ENCODE assay signal across 9 cellular contexts in genomic region chr11:46122955-46123354, GRCh38. TPM values are rescaled to one million over a fixed set of nuclear protein-coding genes. Genes with fewer than 3 reads are reported as not detected.
DNase-seq lines count a peak whose midpoint lies in the region; ATAC-seq, FAIRE-seq and TF ChIP-seq lines count a peak whose summit lies in the region.
"Had no signal": no experiment of that assay in that cellular context is flagged by ENCODE, and none has a peak within 500 bp of the region (broad histone marks: within the 10 kb centered on the region; RNA-seq: fewer than 3 reads in every experiment).

No MANE protein-coding gene starts in this region.

- CTCF ChIA-PET in Caco-2 (lab: Charles Lee) (no interaction called here), IMR-90 (lab: Yijun Ruan, JAX) (no interaction called here)

- ATAC-seq in IMR-90 (ENCODE audit: low read depth) (no peak), pancreas (no peak), GM21786 (IDR thresholded peaks at IDR 0.05; ENCODE audit: unreplicated experiment) (no peak)

- H2AK5ac ChIP-seq in IMR-90 (ENCODE audit: low read depth, low read length) = no peak overlapping the region

- H3K56ac ChIP-seq in IMR-90 (ENCODE audit: extremely low read depth, insufficient read depth, low read length) = no peak overlapping the region

- no peak overlapping the region for H3K14ac ChIP-seq in IMR-90 (replicated peaks; ENCODE audit: low read depth, low read length)

- no peak for DNase-seq in Caco-2
- DNase-seq in IMR-90 = peak; percentile 53
- DNase-seq in bronchial epithelial cell (ENCODE audit: low read depth) = peak; percentile 31
- no peak for DNase-seq in neural crest cell (ENCODE audit: low read depth, low spot score)
- no peak for DNase-seq in pancreas
- no peak for DNase-seq in NCI-H1105 treated with DMSO at 0.1 percent for 48 hours (lab: John Stamatoyannopoulos, UW)
- DNase-seq in NCI-H774 (lab: John Stamatoyannopoulos, UW) = no peak
- DNase-seq: stimulated activated CD4-positive, alpha-beta T cell treated with anti-CD3 and anti-CD28 coated beads, Interleukin-12 subunit alpha, Interleukin-12 subunit beta, amount 100 ng/mL, for 4 hours had no signal

- no peak overlapping the region for H3K18ac ChIP-seq in IMR-90 (ENCODE audit: low read depth, low read length)

- no peak for TF ChIP-seq RAD21 in IMR-90 (IDR thresholded peaks at IDR 0.05; ENCODE audit: low read length)

- no peak overlapping the region for H3K4me2 ChIP-seq in IMR-90 (ENCODE audit: low read depth, low read length)

- 0 out of 2 replicates have a peak, but pooled peaks cover 2% of the 10 kb centered on the region for H3K9me1 ChIP-seq in IMR-90 (ENCODE audit: insufficient read depth, low read length)

- no peak overlapping the region for H4K5ac ChIP-seq in IMR-90 (ENCODE audit: low read depth, low read length)

- H2BK20ac ChIP-seq in IMR-90 (ENCODE audit: low read depth, low read length) = no peak overlapping the region

- H3K27me3 ChIP-seq in Caco-2 (replicated peaks; ENCODE audit: control insufficient read depth, insufficient read depth, low read length) (no peaks in the 10 kb centered on the region), IMR-90 (ENCODE audit: control insufficient read depth, insufficient read depth, low read length) (no peaks in the 10 kb centered on the region), bronchial epithelial cell (ENCODE audit: control insufficient read depth, insufficient read depth, low read length) (no peaks in the 10 kb centered on the region), pancreas (no peaks in the 10 kb centered on the region)

- peaks cover 22% of the 10 kb centered on the region for H3K4me1 Mint-ChIP-seq in Caco-2 (ENCODE audit: low read depth, unreplicated experiment)
- H3K4me1 Mint-ChIP-seq in neural crest cell = peaks cover 30% of the 10 kb centered on the region

- no peak for TF ChIP-seq POLR2A in IMR-90 (IDR thresholded peaks at IDR 0.05; ENCODE audit: low read depth, low read length)

- H3K9me3 Mint-ChIP-seq in Caco-2 (ENCODE audit: unreplicated experiment) (no peaks in the 10 kb centered on the region), neural crest cell (no peaks in the 10 kb centered on the region)

- no CpG with 5 or more reads among the region's 4 CpGs for WGBS in IMR-90 (ENCODE audit: extremely low coverage in 2 of 2, insufficient read length in 1 of 2), 2 experiments
- 34 to 40% methylated on average over 4 of the region's 4 CpGs for WGBS in pancreas, 2 donors

- H3K36me3 Mint-ChIP-seq in Caco-2 (ENCODE audit: insufficient read depth, unreplicated experiment) (peaks cover 17% of the 10 kb centered on the region), neural crest cell (ENCODE audit: low read depth) (peaks cover 3% of the 10 kb centered on the region)

- dilution Hi-C loops in IMR-90 (cut with HindIII; ENCODE audit: low sequenced_read_pairs, unreplicated experiment) = no loop called here

- H4K91ac ChIP-seq in IMR-90 (ENCODE audit: insufficient read depth, low read depth, low read length) = no peak overlapping the region

- H3K9me3 ChIP-seq in Caco-2 (no peaks in the 10 kb centered on the region), IMR-90 (ENCODE audit: control insufficient read depth, insufficient read depth, low read length) (no peaks in the 10 kb centered on the region), pancreas (no peaks in the 10 kb centered on the region)

- H3K27ac Mint-ChIP-seq in Caco-2 (ENCODE audit: unreplicated experiment) (peak overlapping the region; percentile 53), neural crest cell (ENCODE audit: unreplicated experiment) (no peak overlapping the region)

- BruUV-seq in Caco-2 (replicated peaks; lab: Mats Ljungman, UMichigan) = TSS peak; percentile 45
- no TSS peak for BruUV-seq in IMR-90 (replicated peaks; lab: Mats Ljungman, UMichigan)

- peaks cover 5% of the 10 kb centered on the region; the same call in 1 of the 2 replicates for H4K20me1 ChIP-seq in IMR-90 (ENCODE audit: insufficient read depth, low read length)

- intact Hi-C loops in Caco-2 (cut with micrococcal nuclease; ENCODE audit: unreplicated experiment) (loop anchor here (5.0 to 10.0 kb wide), 2 partner anchors 114 to 192 kb away; no protein-coding TSS in a partner anchor), IMR-90 (cut with micrococcal nuclease) (loop anchor here (5.0 kb wide), 1 partner anchor 184 kb away; no protein-coding TSS in a partner anchor), pancreas (cut with DNase I) (no loop called here)

- no peak overlapping the region for H2BK5ac ChIP-seq in IMR-90 (ENCODE audit: low read depth, low read length, poor library complexity, severe bottlenecking)

- POLR2A ChIA-PET in Caco-2 (lab: Charles Lee) = no interaction called here
- POLR2A ChIA-PET in IMR-90 (lab: Charles Lee; ENCODE audit: unreplicated experiment) = interaction anchor here (0.6 to 0.7 kb wide), 2 partner anchors 57 to 174 kb away, joined by 9 to 14 read pairs; no protein-coding TSS in a partner anchor

- H2BK120ac ChIP-seq in IMR-90 (ENCODE audit: low read depth, low read length) = no peak overlapping the region

- TF ChIP-seq CTCF in Caco-2 (IDR thresholded peaks at IDR 0.05; ENCODE audit: insufficient read depth in 1 of 2, low read depth in 1 of 2, low read length in 1 of 2, severe bottlenecking in 1 of 2, unreplicated experiment in 1 of 2) (no peak), IMR-90 (conservative IDR thresholded peaks at IDR 0.05; ENCODE audit: low read depth, low read length) (no peak), bronchial epithelial cell (IDR thresholded peaks at IDR 0.05; ENCODE audit: insufficient read depth, low read length, severe bottlenecking) (no peak), neural crest cell (conservative IDR thresholded peaks at IDR 0.05) (no peak), pancreas (IDR thresholded peaks at IDR 0.05) (no peak)

- no peak overlapping the region for H4K8ac ChIP-seq in IMR-90 (ENCODE audit: low read depth in 2 of 2, low read length in 2 of 2)

- in situ Hi-C loops in IMR-90 (cut with MboI; ENCODE audit: low sequenced_read_pairs) = loop anchor here (25.0 kb wide), 1 partner anchor 189 kb away; no protein-coding TSS in a partner anchor

- no peak overlapping the region for H2BK15ac ChIP-seq in IMR-90 (ENCODE audit: low read depth, low read length)

- H2AK9ac ChIP-seq in IMR-90 (replicated peaks; ENCODE audit: low read depth, low read length, poor library complexity) = no peak overlapping the region

- no peak overlapping the region for H3K4ac ChIP-seq in IMR-90 (ENCODE audit: low read depth, low read length)

- H3K9ac ChIP-seq in IMR-90 (ENCODE audit: low read depth, low read length) = no peak overlapping the region

- peaks cover 14% of the 10 kb centered on the region for H3K4me1 ChIP-seq in Caco-2
- no peaks in the 10 kb centered on the region for H3K4me1 ChIP-seq in IMR-90 (ENCODE audit: control insufficient read depth, insufficient read depth, low read length)
- peaks cover 0 to 11% (median 8%) of the 10 kb centered on the region in 3 donors for H3K4me1 ChIP-seq in pancreas

- 0 out of 2 replicates have a peak overlapping the region, but pooled peaks have one; percentile 32 for H3K23ac ChIP-seq in IMR-90 (ENCODE audit: low read depth, low read length)

- H3K36me3 ChIP-seq in Caco-2 (ENCODE audit: control insufficient read depth, insufficient read depth, low read length) = no peaks in the 10 kb centered on the region
- no peaks in the 10 kb centered on the region for H3K36me3 ChIP-seq in IMR-90 (ENCODE audit: control insufficient read depth, insufficient read depth, low read length)
- no peaks in the 10 kb centered on the region for H3K36me3 ChIP-seq in bronchial epithelial cell (ENCODE audit: control insufficient read depth, insufficient read depth, low read length)
- H3K36me3 ChIP-seq in pancreas = no peaks in the 10 kb centered on the region

- H3K4me3 ChIP-seq in Caco-2 (ENCODE audit: low read depth, low read length) (peak overlapping the region; percentile 85), IMR-90 (ENCODE audit: insufficient read depth, low read depth, low read length) (no peak overlapping the region), bronchial epithelial cell (ENCODE audit: low read depth, low read length) (no peak overlapping the region), pancreas (no peak overlapping the region)

- no peaks in the 10 kb centered on the region for H3K27me3 Mint-ChIP-seq in Caco-2 (ENCODE audit: insufficient read depth, unreplicated experiment)
- no peaks in the 10 kb centered on the region for H3K27me3 Mint-ChIP-seq in neural crest cell (ENCODE audit: low read depth)

- H3K79me1 ChIP-seq in IMR-90 (ENCODE audit: low read depth in 1 of 2, low read length in 2 of 2) = peaks cover 0 to 12% of the 10 kb centered on the region in 2 experiments; a peak in 2 of 4 replicates

- FAIRE-seq in bronchial epithelial cell (lab: Jason Lieb, UNC) = no peak
- FAIRE-seq in pancreas (lab: Jason Lieb, UNC) = no peak

- H3K27ac ChIP-seq in IMR-90 (ENCODE audit: insufficient read depth, low read length) = no peak overlapping the region
- H3K27ac ChIP-seq in pancreas = peak overlapping the region in 1 of 4 donors; percentile 93

- H2AFZ ChIP-seq in IMR-90 (replicated peaks; ENCODE audit: low read length, poor library complexity) = no peak overlapping the region

- peak overlapping the region; percentile 94 for H3K4me3 Mint-ChIP-seq in Caco-2 (ENCODE audit: unreplicated experiment)
- H3K4me3 Mint-ChIP-seq in neural crest cell = peak overlapping the region; percentile 95

TF ChIP-seq in IMR-90, 13 proteins besides CTCF, POLR2A, EP300 and RAD21 (continues in another document):
- TF ChIP-seq MXI1 (IDR thresholded peaks at IDR 0.05; ENCODE audit: borderline replicate concordance, low read depth, low read length) (no peak), RFX5 (IDR thresholded peaks at IDR 0.05; ENCODE audit: low read depth, low read length) (no peak), FOS (IDR thresholded peaks at IDR 0.05; ENCODE audit: low read depth, low read length) (0 out of 2 replicates have a peak, but pooled peaks have one; percentile 28)
- TF ChIP-seq, protein P1, sequence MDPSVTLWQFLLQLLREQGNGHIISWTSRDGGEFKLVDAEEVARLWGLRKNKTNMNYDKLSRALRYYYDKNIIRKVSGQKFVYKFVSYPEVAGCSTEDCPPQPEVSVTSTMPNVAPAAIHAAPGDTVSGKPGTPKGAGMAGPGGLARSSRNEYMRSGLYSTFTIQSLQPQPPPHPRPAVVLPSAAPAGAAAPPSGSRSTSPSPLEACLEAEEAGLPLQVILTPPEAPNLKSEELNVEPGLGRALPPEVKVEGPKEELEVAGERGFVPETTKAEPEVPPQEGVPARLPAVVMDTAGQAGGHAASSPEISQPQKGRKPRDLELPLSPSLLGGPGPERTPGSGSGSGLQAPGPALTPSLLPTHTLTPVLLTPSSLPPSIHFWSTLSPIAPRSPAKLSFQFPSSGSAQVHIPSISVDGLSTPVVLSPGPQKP (IDR thresholded peaks at IDR 0.05; ENCODE audit: borderline replicate concordance, low read depth, low read length) = no peak

RNA-seq across cellular contexts. Expression of gene PHF21A, which starts 1.7 kb away (rescaled TPM):
- total RNA-seq in Caco-2 (2022) (20.0 and 21.8 TPM in 2 replicates), IMR-90 (2012; rRNA removed) (9.0 and 9.7 TPM in 2 replicates), bronchial epithelial cell (3.4 and 6.1 TPM in 2 replicates), neural crest cell (56.5 and 57.7 TPM in 2 replicates), pancreas (10 to 100 TPM; 11.8 to 30.3 (median 14.9) TPM)
- polyA plus RNA-seq in IMR-90 (2012; rRNA removed) (20.6 and 23.6 TPM in 2 replicates), pancreas (10 to 100 TPM; 11.4 to 13.1 TPM)
- polyA plus RNA-seq in IMR-90 (2012; cell fraction: cytosol; rRNA removed) = 10.6 and 13.2 TPM in 2 replicates
- 32.8 and 122 TPM in 2 replicates for polyA plus RNA-seq in IMR-90 (2012; cell fraction: nucleus; rRNA removed; ENCODE audit: low replicate concordance)

Comparison
In these comparisons a context has a peak if more than half of its experiments do, and no peak if none do; other contexts are left out.
1. DNase-seq: peak in IMR-90 (single experiment) and bronchial epithelial cell (single experiment); none in Caco-2 (0 of 2), neural crest cell (single experiment), pancreas (0 of 6), NCI-H1105 treated with DMSO at 0.1 percent for 48 hours (single experiment) and NCI-H774 (single experiment).
2. intact Hi-C loops: an anchor here in Caco-2 (5.0 to 10.0 kb wide) and IMR-90 (5.0 kb wide); none called in pancreas.